ENCODE assay signal across 13 cellular contexts in the genomic region with DNA sequence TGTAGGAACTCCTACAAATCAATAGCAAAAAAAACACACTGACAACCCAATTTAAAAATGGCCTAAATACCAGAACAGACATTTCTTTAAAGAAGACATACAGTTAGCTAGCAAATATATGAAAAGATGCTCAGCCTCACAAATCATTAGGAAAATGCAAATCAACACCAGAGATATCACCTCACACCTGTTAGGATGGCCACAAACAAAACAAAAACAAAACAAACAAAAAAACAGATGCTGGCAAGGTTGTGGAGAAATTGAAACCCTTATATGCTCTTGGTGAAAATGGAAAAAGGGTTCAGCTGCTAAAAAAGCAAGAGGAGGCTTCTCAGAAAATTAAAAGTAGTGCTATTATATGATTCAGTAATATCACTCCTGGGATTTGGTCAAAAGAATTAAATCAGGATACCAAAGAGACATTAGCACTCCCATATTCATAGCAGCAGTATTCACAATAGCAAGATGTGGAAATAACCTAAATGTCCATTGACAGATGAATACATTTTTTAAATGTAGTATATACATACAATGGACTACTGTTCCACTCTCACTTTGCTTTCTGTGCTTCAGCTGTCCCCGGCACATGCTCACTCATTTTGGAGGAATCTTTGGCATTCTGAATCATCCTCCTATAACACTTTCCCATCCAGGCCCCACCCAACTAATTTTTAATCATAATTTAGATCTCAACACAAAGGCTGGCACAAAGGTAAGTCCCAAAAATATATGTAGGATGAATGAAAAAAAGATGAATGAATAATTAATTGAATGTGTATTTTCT.
DNase-seq lines count a peak whose midpoint lies in the region; ATAC-seq and TF ChIP-seq lines count a peak whose summit lies in the region.
"Had no signal": no experiment of that assay in that cellular context is flagged by ENCODE, and none has a peak within 500 bp of the region (broad histone marks: within the 10 kb centered on the region; RNA-seq: fewer than 3 reads in every experiment).

No MANE protein-coding gene starts in this region.

- POLR2A ChIA-PET in PC-3 (lab: Charles Lee; ENCODE audit: unreplicated experiment) = interaction anchor here (0.7 kb wide), 1 partner anchor 482 kb away, joined by 5 read pairs; no protein-coding TSS in a partner anchor

- H3K36me3 ChIP-seq in PC-3 (ENCODE audit: low read depth, low read length) (no peaks in the 10 kb centered on the region), skeletal muscle satellite cell (ENCODE audit: insufficient read depth, low read length) (no peaks in the 10 kb centered on the region), neural progenitor cell (no peaks in the 10 kb centered on the region)

- TF ChIP-seq CTCF in PC-3 (conservative IDR thresholded peaks at IDR 0.05; ENCODE audit: low read depth, low read length) (no peak), epithelial cell of esophagus (IDR thresholded peaks at IDR 0.05; ENCODE audit: insufficient read depth, low read depth, low read length, missing control alignments) (no peak), neural progenitor cell (IDR thresholded peaks at IDR 0.05) (no peak)

- H3K4me3 ChIP-seq in PC-3 (ENCODE audit: low read length) (no peak overlapping the region), epithelial cell of esophagus (ENCODE audit: low read length) (no peak overlapping the region), skeletal muscle satellite cell (ENCODE audit: low read length) (peak overlapping the region; percentile 49), neural progenitor cell (no peak overlapping the region)

- H3K9me3 ChIP-seq in PC-3 (ENCODE audit: low read length) (no peaks in the 10 kb centered on the region), skeletal muscle satellite cell (replicated peaks; ENCODE audit: low read length) (no peaks in the 10 kb centered on the region), neural progenitor cell (ENCODE audit: low read depth) (no peaks in the 10 kb centered on the region)

- no peaks in the 10 kb centered on the region for H3K36me3 Mint-ChIP-seq in neural progenitor cell
- H3K36me3 Mint-ChIP-seq: CD8-positive, alpha-beta T cell had no signal

- intact Hi-C loops in PC-3 (cut with micrococcal nuclease) = no loop called here

- H3K79me2 ChIP-seq in PC-3 (ENCODE audit: low read length) = no peaks in the 10 kb centered on the region
- H3K79me2 ChIP-seq in neural progenitor cell (ENCODE audit: low read depth) = no peaks in the 10 kb centered on the region

- H3K9ac ChIP-seq in PC-3 (ENCODE audit: low read length) (no peak overlapping the region), skeletal muscle satellite cell (ENCODE audit: low read depth, low read length) (peak overlapping the region; percentile 70), neural progenitor cell (no peak overlapping the region)

- H3K4me1 Mint-ChIP-seq in neural progenitor cell = no peaks in the 10 kb centered on the region

- no peaks in the 10 kb centered on the region for H3K27me3 Mint-ChIP-seq in neural progenitor cell (ENCODE audit: insufficient read depth, low read depth)

- no peaks in the 10 kb centered on the region for H3K9me2 ChIP-seq in PC-3 (replicated peaks; ENCODE audit: low read length)

- H3F3A ChIP-seq in PC-3 (ENCODE audit: low read length, unreplicated experiment) = no peaks in the 10 kb centered on the region
- no peaks in the 10 kb centered on the region for H3F3A ChIP-seq in neural progenitor cell (ENCODE audit: low read depth)

- BruUV-seq in PC-3 (replicated peaks; lab: Mats Ljungman, UMichigan) = no TSS peak

- H3K4me1 ChIP-seq in PC-3 (ENCODE audit: insufficient read depth, low read length) = peaks cover 13% of the 10 kb centered on the region
- peaks cover 16% of the 10 kb centered on the region for H3K4me1 ChIP-seq in skeletal muscle satellite cell (ENCODE audit: control insufficient read depth, insufficient read depth, low read length)
- no peaks in the 10 kb centered on the region for H3K4me1 ChIP-seq in neural progenitor cell

- H2AFZ ChIP-seq in PC-3 (ENCODE audit: low read length) = no peak overlapping the region
- H2AFZ ChIP-seq in neural progenitor cell (replicated peaks) = no peak overlapping the region

- H3K4me2 ChIP-seq in PC-3 (ENCODE audit: low read length) (peak overlapping the region; percentile 34; the same call in 1 of the 2 replicates), skeletal muscle satellite cell (ENCODE audit: low read length) (peak overlapping the region; percentile 71), neural progenitor cell (no peak overlapping the region)

- H3K27me3 ChIP-seq in PC-3 (ENCODE audit: low read length) (no peaks in the 10 kb centered on the region), skeletal muscle satellite cell (ENCODE audit: control insufficient read depth, insufficient read depth, low read length) (no peaks in the 10 kb centered on the region), neural progenitor cell (no peaks in the 10 kb centered on the region)

- H3K27ac ChIP-seq in PC-3 (ENCODE audit: low read length) (no peak overlapping the region), neural progenitor cell (no peak overlapping the region)

- no peaks in the 10 kb centered on the region for H4K20me1 ChIP-seq in PC-3 (ENCODE audit: low read length)
- no peaks in the 10 kb centered on the region for H4K20me1 ChIP-seq in neural progenitor cell (ENCODE audit: low read depth)

- H3K4me3 Mint-ChIP-seq in neural progenitor cell = no peak overlapping the region
- H3K4me3 Mint-ChIP-seq: activated T-cell treated with anti-CD3 and anti-CD28 coated beads, Interleukin-2, amount 50 U/mL, for 4 hours; CD8-positive, alpha-beta T cell had no signal

- DNase-seq in PC-3 (peak; percentile 63), epithelial cell of esophagus (ENCODE audit: low read depth) (peak; percentile 68), NCI-H526 (lab: John Stamatoyannopoulos, UW) (no peak), neural progenitor cell (ENCODE audit: low spot score) (no peak), NCI-H2107 treated with DMSO at 0.1 percent for 48 hours (lab: John Stamatoyannopoulos, UW; ENCODE audit: unreplicated experiment) (no peak)
- DNase-seq: activated T-cell treated with anti-CD3 and anti-CD28 coated beads, Interleukin-2, amount 50 U/mL, for 4 hours; CD8-positive, alpha-beta T cell; erythroblast; left ventricle myocardium superior; NCI-H2081 had no signal

- no peak overlapping the region for H3K27ac Mint-ChIP-seq in neural progenitor cell
- H3K27ac Mint-ChIP-seq: CD8-positive, alpha-beta T cell had no signal

- no peaks in the 10 kb centered on the region for H3K9me3 Mint-ChIP-seq in neural progenitor cell

- CTCF ChIA-PET in PC-3 (lab: Charles Lee) = no interaction called here

- ATAC-seq in GM19324 (IDR thresholded peaks at IDR 0.05; ENCODE audit: low FRiP score, unreplicated experiment) = peak; percentile 49
- peak; percentile 93 for ATAC-seq in PC-3
- no peak for ATAC-seq in GM21526 (IDR thresholded peaks at IDR 0.05; ENCODE audit: low FRiP score, unreplicated experiment)
- ATAC-seq: activated T-cell treated with anti-CD3 and anti-CD28 coated beads, Interleukin-2, amount 50 U/mL, for 4 hours; CD8-positive, alpha-beta T cell; left ventricle myocardium superior had no signal

Comparison
In these comparisons a context has a peak if more than half of its experiments do, and no peak if none do; other contexts are left out.
1. DNase-seq: peak in PC-3 (single experiment) and epithelial cell of esophagus (single experiment); none in NCI-H526 (0 of 2), neural progenitor cell (single experiment) and NCI-H2107 treated with DMSO at 0.1 percent for 48 hours (single experiment).